1 cellular context compared by ENCODE assay signal in the genomic region with DNA sequence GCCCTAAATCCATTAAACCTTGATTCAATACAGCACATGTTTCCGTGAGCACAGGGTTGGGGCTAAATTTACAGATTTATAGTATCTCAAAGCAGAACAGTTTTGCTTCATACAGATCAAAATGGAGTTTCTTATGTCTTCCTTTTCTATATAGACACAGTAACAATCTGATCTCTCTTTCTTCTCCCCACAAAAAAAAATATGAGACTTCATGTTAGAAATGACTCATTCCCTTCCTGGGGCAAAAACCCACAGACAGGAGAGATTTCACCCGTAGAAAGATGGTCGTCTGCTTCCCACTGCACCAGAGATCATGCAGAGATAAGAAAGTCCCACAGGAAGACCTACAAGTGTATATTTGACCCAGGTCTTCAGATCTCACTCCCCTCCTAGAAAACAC.
TF ChIP-seq lines count a peak whose summit lies in the region.

No MANE protein-coding gene starts in this region.

TF ChIP-seq in GM12878, 131 proteins besides CTCF, POLR2A, EP300 and RAD21:
- TF ChIP-seq REST (IDR thresholded peaks at IDR 0.05; ENCODE audit: low read depth, low read length) (no peak), RUNX3 (IDR thresholded peaks at IDR 0.05; ENCODE audit: low read length) (peak; percentile 37; the same call in 1 of the 2 replicates), ZBTB4 (CRISPR knock-in tag; IDR thresholded peaks at IDR 0.05) (no peak), EZH2 (IDR thresholded peaks at IDR 0.05; ENCODE audit: borderline replicate concordance, control insufficient read depth, low read depth, low read length) (no peak), ZNF687 (IDR thresholded peaks at IDR 0.05) (peak; percentile 82), TCF7 (IDR thresholded peaks at IDR 0.05; ENCODE audit: borderline replicate concordance) (no peak), RCOR1 (conservative IDR thresholded peaks at IDR 0.05; ENCODE audit: low read depth, low read length) (no peak), NR2C2 (IDR thresholded peaks at IDR 0.05; ENCODE audit: borderline replicate concordance, control insufficient read depth, insufficient read length, low read depth) (no peak)
- TF ChIP-seq, protein P1, sequence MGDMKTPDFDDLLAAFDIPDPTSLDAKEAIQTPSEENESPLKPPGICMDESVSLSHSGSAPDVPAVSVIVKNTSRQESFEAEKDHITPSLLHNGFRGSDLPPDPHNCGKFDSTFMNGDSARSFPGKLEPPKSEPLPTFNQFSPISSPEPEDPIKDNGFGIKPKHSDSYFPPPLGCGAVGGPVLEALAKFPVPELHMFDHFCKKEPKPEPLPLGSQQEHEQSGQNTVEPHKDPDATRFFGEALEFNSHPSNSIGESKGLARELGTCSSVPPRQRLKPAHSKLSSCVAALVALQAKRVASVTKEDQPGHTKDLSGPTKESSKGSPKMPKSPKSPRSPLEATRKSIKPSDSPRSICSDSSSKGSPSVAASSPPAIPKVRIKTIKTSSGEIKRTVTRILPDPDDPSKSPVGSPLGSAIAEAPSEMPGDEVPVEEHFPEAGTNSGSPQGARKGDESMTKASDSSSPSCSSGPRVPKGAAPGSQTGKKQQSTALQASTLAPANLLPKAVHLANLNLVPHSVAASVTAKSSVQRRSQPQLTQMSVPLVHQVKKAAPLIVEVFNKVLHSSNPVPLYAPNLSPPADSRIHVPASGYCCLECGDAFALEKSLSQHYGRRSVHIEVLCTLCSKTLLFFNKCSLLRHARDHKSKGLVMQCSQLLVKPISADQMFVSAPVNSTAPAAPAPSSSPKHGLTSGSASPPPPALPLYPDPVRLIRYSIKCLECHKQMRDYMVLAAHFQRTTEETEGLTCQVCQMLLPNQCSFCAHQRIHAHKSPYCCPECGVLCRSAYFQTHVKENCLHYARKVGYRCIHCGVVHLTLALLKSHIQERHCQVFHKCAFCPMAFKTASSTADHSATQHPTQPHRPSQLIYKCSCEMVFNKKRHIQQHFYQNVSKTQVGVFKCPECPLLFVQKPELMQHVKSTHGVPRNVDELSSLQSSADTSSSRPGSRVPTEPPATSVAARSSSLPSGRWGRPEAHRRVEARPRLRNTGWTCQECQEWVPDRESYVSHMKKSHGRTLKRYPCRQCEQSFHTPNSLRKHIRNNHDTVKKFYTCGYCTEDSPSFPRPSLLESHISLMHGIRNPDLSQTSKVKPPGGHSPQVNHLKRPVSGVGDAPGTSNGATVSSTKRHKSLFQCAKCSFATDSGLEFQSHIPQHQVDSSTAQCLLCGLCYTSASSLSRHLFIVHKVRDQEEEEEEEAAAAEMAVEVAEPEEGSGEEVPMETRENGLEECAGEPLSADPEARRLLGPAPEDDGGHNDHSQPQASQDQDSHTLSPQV (IDR thresholded peaks at IDR 0.05), result peak; percentile 84
- TF ChIP-seq, protein P2, sequence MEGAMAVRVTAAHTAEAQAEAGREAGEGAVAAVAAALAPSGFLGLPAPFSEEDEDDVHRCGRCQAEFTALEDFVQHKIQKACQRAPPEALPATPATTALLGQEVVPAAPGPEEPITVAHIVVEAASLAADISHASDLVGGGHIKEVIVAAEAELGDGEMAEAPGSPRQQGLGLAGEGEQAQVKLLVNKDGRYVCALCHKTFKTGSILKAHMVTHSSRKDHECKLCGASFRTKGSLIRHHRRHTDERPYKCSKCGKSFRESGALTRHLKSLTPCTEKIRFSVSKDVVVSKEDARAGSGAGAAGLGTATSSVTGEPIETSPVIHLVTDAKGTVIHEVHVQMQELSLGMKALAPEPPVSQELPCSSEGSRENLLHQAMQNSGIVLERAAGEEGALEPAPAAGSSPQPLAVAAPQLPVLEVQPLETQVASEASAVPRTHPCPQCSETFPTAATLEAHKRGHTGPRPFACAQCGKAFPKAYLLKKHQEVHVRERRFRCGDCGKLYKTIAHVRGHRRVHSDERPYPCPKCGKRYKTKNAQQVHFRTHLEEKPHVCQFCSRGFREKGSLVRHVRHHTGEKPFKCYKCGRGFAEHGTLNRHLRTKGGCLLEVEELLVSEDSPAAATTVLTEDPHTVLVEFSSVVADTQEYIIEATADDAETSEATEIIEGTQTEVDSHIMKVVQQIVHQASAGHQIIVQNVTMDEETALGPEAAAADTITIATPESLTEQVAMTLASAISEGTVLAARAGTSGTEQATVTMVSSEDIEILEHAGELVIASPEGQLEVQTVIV (IDR thresholded peaks at IDR 0.05; ENCODE audit: borderline replicate concordance, partially characterized antibody), result no peak
TF ChIP-seq in GM12878: peak in this region for 3.
